ENCODE assay signal across 32 cellular contexts in the genomic region with DNA sequence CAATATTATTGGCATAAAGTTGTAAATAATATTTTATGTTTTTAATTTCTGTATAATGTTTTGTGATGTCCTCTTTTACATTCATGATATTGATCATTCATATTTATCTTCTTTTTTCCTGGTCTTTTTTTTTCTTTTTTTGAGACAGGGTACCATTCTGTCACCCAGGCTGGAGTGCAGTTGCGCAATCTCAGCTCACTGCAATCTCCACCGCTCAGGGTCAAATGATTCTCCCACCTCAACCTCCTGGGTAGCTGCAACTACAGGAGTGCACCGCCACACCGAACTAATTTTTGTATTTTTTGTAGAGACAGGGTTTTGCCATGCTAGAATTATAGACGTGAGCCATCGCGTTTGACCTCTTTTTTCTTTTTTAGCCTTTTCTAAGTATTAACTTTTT.
"Had no signal": no experiment of that assay in that cellular context is flagged by ENCODE, and none has a peak within 500 bp of the region (broad histone marks: within the 10 kb centered on the region; RNA-seq: fewer than 3 reads in every experiment).

No MANE protein-coding gene starts in this region.

- H3K27me3 ChIP-seq: adrenal gland, body of pancreas, brain microvascular endothelial cell, breast epithelium had no signal

- H3K36me3 ChIP-seq: adrenal gland, brain microvascular endothelial cell, breast epithelium had no signal

- DNase-seq: activated B cell treated with CpG ODN at 0.5 μM for 24 hours; activated CD4-positive, alpha-beta memory T cell treated with anti-CD3 and anti-CD28 coated beads for 36 hours; activated CD4-positive, alpha-beta T cell treated with anti-CD3 and anti-CD28 coated beads for 4 hours; activated CD4-positive, alpha-beta T cell treated with anti-CD3 and anti-CD28 coated beads, Interleukin-2, amount 10 ng/mL, durations not matched to agents 24 days and 14 days; activated CD4-positive, alpha-beta T cell treated with anti-CD3 and anti-CD28 coated beads, Interleukin-2, amount 50 U/mL, for 1 hour; activated CD4-positive, alpha-beta T cell treated with anti-CD3 and anti-CD28 coated beads, Interleukin-2, amount 50 U/mL, for 4 hours; activated CD4-positive, CD25-positive, alpha-beta regulatory T cell treated with anti-CD3 and anti-CD28 coated beads, Interleukin-2, amount 50 U/mL, for 72 hours; activated CD8-positive, alpha-beta memory T cell treated with anti-CD3 and anti-CD28 coated beads, Interleukin-2, amount 50 U/mL, for 4 hours; activated CD8-positive, alpha-beta T cell treated with anti-CD3 and anti-CD28 coated beads for 36 hours; activated effector memory CD4-positive, alpha-beta T cell treated with anti-CD3 and anti-CD28 coated beads, Interleukin-2, amount 50 U/mL, for 16 hours; activated gamma-delta T cell treated with Interleukin-2 at 50 U/mL for 16 hours; activated naive CD4-positive, alpha-beta T cell; activated naive CD4-positive, alpha-beta T cell treated with anti-CD3 and anti-CD28 coated beads for 36 hours; activated naive CD4-positive, alpha-beta T cell treated with anti-CD3 and anti-CD28 coated beads, Interleukin-2, amount 50 U/mL, for 16 hours; activated naive CD8-positive, alpha-beta T cell treated with anti-CD3 and anti-CD28 coated beads for 36 hours; activated T-cell treated with anti-CD3 and anti-CD28 coated beads for 4 hours; activated T-cell treated with anti-CD3 and anti-CD28 coated beads, Interleukin-2, amount 50 U/mL, for 1 hour; activated T-cell treated with anti-CD3 and anti-CD28 coated beads, Interleukin-2, amount 50 U/mL, for 48 hours; adrenal gland; amniotic stem cell; aorta; body of pancreas; brain microvascular endothelial cell; central memory CD4-positive, alpha-beta T cell; T-helper 2 cell; T-helper 9 cell had no signal

- H3K4me1 ChIP-seq: adrenal gland, body of pancreas, breast epithelium had no signal

- ATAC-seq: activated CD8-positive, alpha-beta T cell treated with anti-CD3 and anti-CD28 coated beads for 36 hours; activated naive CD4-positive, alpha-beta T cell treated with anti-CD3 and anti-CD28 coated beads, Interleukin-2, amount 50 U/mL, for 72 hours; activated T-helper 17 cell treated with anti-CD3 and anti-CD28 coated beads, Interleukin-2, amount 50 U/mL, for 72 hours; body of pancreas had no signal

- H3K4me3 ChIP-seq: adrenal gland, body of pancreas, breast epithelium had no signal

- H3K27ac ChIP-seq: adrenal gland, body of pancreas, brain microvascular endothelial cell, breast epithelium, VCaP had no signal

- FAIRE-seq: astrocyte, TTC549 had no signal
